In genomic region chr17:57892146-57892819, GRCh38 we compare ENCODE assay signal across 1 cellular context.
TF ChIP-seq lines count a peak whose summit lies in the region.

No MANE protein-coding gene starts in this region.

TF ChIP-seq in HepG2, 621 proteins besides CTCF, POLR2A, EP300 and RAD21 (continued from another document and continues in another):
- TF ChIP-seq, protein P1, sequence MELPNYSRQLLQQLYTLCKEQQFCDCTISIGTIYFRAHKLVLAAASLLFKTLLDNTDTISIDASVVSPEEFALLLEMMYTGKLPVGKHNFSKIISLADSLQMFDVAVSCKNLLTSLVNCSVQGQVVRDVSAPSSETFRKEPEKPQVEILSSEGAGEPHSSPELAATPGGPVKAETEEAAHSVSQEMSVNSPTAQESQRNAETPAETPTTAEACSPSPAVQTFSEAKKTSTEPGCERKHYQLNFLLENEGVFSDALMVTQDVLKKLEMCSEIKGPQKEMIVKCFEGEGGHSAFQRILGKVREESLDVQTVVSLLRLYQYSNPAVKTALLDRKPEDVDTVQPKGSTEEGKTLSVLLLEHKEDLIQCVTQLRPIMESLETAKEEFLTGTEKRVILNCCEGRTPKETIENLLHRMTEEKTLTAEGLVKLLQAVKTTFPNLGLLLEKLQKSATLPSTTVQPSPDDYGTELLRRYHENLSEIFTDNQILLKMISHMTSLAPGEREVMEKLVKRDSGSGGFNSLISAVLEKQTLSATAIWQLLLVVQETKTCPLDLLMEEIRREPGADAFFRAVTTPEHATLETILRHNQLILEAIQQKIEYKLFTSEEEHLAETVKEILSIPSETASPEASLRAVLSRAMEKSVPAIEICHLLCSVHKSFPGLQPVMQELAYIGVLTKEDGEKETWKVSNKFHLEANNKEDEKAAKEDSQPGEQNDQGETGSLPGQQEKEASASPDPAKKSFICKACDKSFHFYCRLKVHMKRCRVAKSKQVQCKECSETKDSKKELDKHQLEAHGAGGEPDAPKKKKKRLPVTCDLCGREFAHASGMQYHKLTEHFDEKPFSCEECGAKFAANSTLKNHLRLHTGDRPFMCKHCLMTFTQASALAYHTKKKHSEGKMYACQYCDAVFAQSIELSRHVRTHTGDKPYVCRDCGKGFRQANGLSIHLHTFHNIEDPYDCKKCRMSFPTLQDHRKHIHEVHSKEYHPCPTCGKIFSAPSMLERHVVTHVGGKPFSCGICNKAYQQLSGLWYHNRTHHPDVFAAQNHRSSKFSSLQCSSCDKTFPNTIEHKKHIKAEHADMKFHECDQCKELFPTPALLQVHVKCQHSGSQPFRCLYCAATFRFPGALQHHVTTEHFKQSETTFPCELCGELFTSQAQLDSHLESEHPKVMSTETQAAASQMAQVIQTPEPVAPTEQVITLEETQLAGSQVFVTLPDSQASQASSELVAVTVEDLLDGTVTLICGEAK (IDR thresholded peaks at IDR 0.05), result no peak
- TF ChIP-seq, protein P1 (CRISPR knock-in tag; IDR thresholded peaks at IDR 0.05), result 0 out of 2 replicates have a peak, but pooled peaks have one; percentile 29
- TF ChIP-seq SP5 (CRISPR knock-in tag; IDR thresholded peaks at IDR 0.05; ENCODE audit: borderline replicate concordance, low read depth) (peak; percentile 13; the same call in 1 of the 2 replicates), MXI1 (IDR thresholded peaks at IDR 0.05; ENCODE audit: borderline replicate concordance, low read depth, low read length) (peak; percentile 12; the same call in 1 of the 3 replicates), ZNF530 (CRISPR knock-in tag; IDR thresholded peaks at IDR 0.05; ENCODE audit: low read depth) (no peak), SRY (CRISPR knock-in tag; IDR thresholded peaks at IDR 0.05) (peak; percentile 34; the same call in 1 of the 2 replicates), KDM6A (CRISPR knock-in tag; IDR thresholded peaks at IDR 0.05; ENCODE audit: low read depth) (no peak), TCF7 (IDR thresholded peaks at IDR 0.05; ENCODE audit: low read depth) (no peak), RXRB (CRISPR knock-in tag; IDR thresholded peaks at IDR 0.05; ENCODE audit: borderline replicate concordance) (peak; percentile 59; the same call in 1 of the 2 replicates), ZBTB39 (CRISPR knock-in tag; IDR thresholded peaks at IDR 0.05) (0 out of 2 replicates have a peak, but pooled peaks have one; percentile 31), SIX4 (CRISPR knock-in tag; IDR thresholded peaks at IDR 0.05) (0 out of 2 replicates have a peak, but pooled peaks have one; percentile 12), EEA1 (CRISPR knock-in tag; IDR thresholded peaks at IDR 0.05; ENCODE audit: borderline replicate concordance) (peak; percentile 46; the same call in 1 of the 2 replicates), KLF16 (CRISPR knock-in tag; IDR thresholded peaks at IDR 0.05) (no peak), ZC3H4 (CRISPR knock-in tag; IDR thresholded peaks at IDR 0.05; ENCODE audit: borderline replicate concordance) (peak; percentile 66; the same call in 1 of the 2 replicates), ETV6 (CRISPR knock-in tag; conservative IDR thresholded peaks at IDR 0.05) (0 out of 2 replicates have a peak, but pooled peaks have one; percentile 55)
- TF ChIP-seq, protein P2, sequence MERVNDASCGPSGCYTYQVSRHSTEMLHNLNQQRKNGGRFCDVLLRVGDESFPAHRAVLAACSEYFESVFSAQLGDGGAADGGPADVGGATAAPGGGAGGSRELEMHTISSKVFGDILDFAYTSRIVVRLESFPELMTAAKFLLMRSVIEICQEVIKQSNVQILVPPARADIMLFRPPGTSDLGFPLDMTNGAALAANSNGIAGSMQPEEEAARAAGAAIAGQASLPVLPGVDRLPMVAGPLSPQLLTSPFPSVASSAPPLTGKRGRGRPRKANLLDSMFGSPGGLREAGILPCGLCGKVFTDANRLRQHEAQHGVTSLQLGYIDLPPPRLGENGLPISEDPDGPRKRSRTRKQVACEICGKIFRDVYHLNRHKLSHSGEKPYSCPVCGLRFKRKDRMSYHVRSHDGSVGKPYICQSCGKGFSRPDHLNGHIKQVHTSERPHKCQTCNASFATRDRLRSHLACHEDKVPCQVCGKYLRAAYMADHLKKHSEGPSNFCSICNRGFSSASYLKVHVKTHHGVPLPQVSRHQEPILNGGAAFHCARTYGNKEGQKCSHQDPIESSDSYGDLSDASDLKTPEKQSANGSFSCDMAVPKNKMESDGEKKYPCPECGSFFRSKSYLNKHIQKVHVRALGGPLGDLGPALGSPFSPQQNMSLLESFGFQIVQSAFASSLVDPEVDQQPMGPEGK (CRISPR knock-in tag; IDR thresholded peaks at IDR 0.05), result peak; percentile 55
- TF ChIP-seq, protein P3, sequence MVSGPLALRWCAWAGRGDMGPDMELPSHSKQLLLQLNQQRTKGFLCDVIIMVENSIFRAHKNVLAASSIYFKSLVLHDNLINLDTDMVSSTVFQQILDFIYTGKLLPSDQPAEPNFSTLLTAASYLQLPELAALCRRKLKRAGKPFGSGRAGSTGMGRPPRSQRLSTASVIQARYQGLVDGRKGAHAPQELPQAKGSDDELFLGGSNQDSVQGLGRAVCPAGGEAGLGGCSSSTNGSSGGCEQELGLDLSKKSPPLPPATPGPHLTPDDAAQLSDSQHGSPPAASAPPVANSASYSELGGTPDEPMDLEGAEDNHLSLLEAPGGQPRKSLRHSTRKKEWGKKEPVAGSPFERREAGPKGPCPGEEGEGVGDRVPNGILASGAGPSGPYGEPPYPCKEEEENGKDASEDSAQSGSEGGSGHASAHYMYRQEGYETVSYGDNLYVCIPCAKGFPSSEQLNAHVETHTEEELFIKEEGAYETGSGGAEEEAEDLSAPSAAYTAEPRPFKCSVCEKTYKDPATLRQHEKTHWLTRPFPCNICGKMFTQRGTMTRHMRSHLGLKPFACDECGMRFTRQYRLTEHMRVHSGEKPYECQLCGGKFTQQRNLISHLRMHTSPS (CRISPR knock-in tag; IDR thresholded peaks at IDR 0.05; ENCODE audit: low read depth), result peak; percentile 50; the same call in 1 of the 2 replicates
- TF ChIP-seq, protein P4, sequence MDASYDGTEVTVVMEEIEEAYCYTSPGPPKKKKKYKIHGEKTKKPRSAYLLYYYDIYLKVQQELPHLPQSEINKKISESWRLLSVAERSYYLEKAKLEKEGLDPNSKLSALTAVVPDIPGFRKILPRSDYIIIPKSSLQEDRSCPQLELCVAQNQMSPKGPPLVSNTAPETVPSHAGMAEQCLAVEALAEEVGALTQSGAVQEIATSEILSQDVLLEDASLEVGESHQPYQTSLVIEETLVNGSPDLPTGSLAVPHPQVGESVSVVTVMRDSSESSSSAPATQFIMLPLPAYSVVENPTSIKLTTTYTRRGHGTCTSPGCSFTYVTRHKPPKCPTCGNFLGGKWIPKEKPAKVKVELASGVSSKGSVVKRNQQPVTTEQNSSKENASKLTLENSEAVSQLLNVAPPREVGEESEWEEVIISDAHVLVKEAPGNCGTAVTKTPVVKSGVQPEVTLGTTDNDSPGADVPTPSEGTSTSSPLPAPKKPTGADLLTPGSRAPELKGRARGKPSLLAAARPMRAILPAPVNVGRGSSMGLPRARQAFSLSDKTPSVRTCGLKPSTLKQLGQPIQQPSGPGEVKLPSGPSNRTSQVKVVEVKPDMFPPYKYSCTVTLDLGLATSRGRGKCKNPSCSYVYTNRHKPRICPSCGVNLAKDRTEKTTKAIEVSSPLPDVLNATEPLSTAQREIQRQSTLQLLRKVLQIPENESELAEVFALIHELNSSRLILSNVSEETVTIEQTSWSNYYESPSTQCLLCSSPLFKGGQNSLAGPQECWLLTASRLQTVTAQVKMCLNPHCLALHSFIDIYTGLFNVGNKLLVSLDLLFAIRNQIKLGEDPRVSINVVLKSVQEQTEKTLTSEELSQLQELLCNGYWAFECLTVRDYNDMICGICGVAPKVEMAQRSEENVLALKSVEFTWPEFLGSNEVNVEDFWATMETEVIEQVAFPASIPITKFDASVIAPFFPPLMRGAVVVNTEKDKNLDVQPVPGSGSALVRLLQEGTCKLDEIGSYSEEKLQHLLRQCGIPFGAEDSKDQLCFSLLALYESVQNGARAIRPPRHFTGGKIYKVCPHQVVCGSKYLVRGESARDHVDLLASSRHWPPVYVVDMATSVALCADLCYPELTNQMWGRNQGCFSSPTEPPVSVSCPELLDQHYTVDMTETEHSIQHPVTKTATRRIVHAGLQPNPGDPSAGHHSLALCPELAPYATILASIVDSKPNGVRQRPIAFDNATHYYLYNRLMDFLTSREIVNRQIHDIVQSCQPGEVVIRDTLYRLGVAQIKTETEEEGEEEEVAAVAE (CRISPR knock-in tag; IDR thresholded peaks at IDR 0.05; ENCODE audit: borderline replicate concordance), result peak; percentile 74; the same call in 1 of the 2 replicates
- TF ChIP-seq, protein P5, sequence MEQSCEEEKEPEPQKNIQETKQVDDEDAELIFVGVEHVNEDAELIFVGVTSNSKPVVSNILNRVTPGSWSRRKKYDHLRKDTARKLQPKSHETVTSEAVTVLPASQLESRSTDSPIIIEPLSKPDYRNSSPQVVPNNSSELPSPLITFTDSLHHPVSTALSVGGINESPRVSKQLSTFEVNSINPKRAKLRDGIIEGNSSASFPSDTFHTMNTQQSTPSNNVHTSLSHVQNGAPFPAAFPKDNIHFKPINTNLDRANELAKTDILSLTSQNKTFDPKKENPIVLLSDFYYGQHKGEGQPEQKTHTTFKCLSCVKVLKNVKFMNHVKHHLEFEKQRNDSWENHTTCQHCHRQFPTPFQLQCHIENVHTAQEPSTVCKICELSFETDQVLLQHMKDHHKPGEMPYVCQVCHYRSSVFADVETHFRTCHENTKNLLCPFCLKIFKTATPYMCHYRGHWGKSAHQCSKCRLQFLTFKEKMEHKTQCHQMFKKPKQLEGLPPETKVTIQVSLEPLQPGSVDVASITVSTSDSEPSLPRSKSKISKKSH (CRISPR knock-in tag; IDR thresholded peaks at IDR 0.05; ENCODE audit: borderline replicate concordance), result peak; percentile 90; the same call in 1 of the 2 replicates
- TF ChIP-seq, protein P6, sequence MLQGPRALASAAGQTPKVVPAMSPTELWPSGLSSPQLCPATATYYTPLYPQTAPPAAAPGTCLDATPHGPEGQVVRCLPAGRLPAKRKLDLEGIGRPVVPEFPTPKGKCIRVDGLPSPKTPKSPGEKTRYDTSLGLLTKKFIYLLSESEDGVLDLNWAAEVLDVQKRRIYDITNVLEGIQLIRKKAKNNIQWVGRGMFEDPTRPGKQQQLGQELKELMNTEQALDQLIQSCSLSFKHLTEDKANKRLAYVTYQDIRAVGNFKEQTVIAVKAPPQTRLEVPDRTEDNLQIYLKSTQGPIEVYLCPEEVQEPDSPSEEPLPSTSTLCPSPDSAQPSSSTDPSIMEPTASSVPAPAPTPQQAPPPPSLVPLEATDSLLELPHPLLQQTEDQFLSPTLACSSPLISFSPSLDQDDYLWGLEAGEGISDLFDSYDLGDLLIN (CRISPR knock-in tag; IDR thresholded peaks at IDR 0.05; ENCODE audit: borderline replicate concordance), result no peak
- TF ChIP-seq, protein P7, sequence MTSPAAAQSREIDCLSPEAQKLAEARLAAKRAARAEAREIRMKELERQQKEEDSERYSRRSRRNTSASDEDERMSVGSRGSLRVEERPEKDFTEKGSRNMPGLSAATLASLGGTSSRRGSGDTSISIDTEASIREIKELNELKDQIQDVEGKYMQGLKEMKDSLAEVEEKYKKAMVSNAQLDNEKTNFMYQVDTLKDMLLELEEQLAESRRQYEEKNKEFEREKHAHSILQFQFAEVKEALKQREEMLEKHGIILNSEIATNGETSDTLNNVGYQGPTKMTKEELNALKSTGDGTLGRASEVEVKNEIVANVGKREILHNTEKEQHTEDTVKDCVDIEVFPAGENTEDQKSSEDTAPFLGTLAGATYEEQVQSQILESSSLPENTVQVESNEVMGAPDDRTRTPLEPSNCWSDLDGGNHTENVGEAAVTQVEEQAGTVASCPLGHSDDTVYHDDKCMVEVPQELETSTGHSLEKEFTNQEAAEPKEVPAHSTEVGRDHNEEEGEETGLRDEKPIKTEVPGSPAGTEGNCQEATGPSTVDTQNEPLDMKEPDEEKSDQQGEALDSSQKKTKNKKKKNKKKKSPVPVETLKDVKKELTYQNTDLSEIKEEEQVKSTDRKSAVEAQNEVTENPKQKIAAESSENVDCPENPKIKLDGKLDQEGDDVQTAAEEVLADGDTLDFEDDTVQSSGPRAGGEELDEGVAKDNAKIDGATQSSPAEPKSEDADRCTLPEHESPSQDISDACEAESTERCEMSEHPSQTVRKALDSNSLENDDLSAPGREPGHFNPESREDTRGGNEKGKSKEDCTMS (CRISPR knock-in tag; conservative IDR thresholded peaks at IDR 0.05), result 0 out of 2 replicates have a peak, but pooled peaks have one; percentile 14
